In genomic region chr9:130430232-130430631, GRCh38 we compare ENCODE assay signal across 33 cellular contexts.
"Had no signal": no experiment of that assay in that cellular context is flagged by ENCODE, and none has a peak within 500 bp of the region (broad histone marks: within the 10 kb centered on the region; RNA-seq: fewer than 3 reads in every experiment).

No MANE protein-coding gene starts in this region.

- H3K27ac Mint-ChIP-seq: activated B cell treated with CpG ODN at 0.5 μM for 24 hours; activated CD8-positive, alpha-beta T cell treated with anti-CD3 and anti-CD28 coated beads for 36 hours; activated naive CD8-positive, alpha-beta T cell; activated T-helper 17 cell treated with anti-CD3 and anti-CD28 coated beads, Interleukin-2, amount 50 U/mL, for 72 hours; T-helper 1 cell treated with Interleukin-12 subunit alpha and Interleukin-12 subunit beta and Interleukin-4 antibody, amounts not matched to agents 30 μg/mL and 1 μg/mL, for 36 hours; T-helper 2 cell treated with Interferon-gamma antibody and Interleukin-4, amounts not matched to agents 5 μg/mL and 100 μg/mL, for 36 hours had no signal

- H3K4me3 ChIP-seq: colonic mucosa, esophagus squamous epithelium, gastroesophageal sphincter, heart right ventricle had no signal

- FAIRE-seq: astrocyte, endometrium, endothelial cell of umbilical vein had no signal

- H3K4me3 Mint-ChIP-seq: activated B cell treated with CpG ODN at 0.5 μM for 24 hours; activated CD8-positive, alpha-beta T cell treated with anti-CD3 and anti-CD28 coated beads for 36 hours; activated naive CD8-positive, alpha-beta T cell; activated T-cell treated with anti-CD3 and anti-CD28 coated beads, Interleukin-2, amount 50 U/mL, for 4 hours; activated T-helper 17 cell treated with anti-CD3 and anti-CD28 coated beads, Interleukin-2, amount 50 U/mL, for 72 hours; T-helper 1 cell treated with Interleukin-12 subunit alpha and Interleukin-12 subunit beta and Interleukin-4 antibody, amounts not matched to agents 30 μg/mL and 1 μg/mL, for 36 hours; T-helper 2 cell treated with Interferon-gamma antibody and Interleukin-4, amounts not matched to agents 5 μg/mL and 100 μg/mL, for 36 hours had no signal

- H3K4me1 Mint-ChIP-seq: activated B cell treated with CpG ODN at 0.5 μM for 24 hours; activated T-helper 17 cell treated with anti-CD3 and anti-CD28 coated beads, Interleukin-2, amount 50 U/mL, for 72 hours had no signal

- H3K9me3 ChIP-seq: colonic mucosa, gastroesophageal sphincter, heart right ventricle had no signal

- DNase-seq: activated B cell treated with CpG ODN at 0.5 μM for 24 hours; activated CD4-positive, alpha-beta T cell treated with anti-CD3 and anti-CD28 coated beads for 48 hours; activated CD4-positive, alpha-beta T cell treated with anti-CD3 and anti-CD28 coated beads, Interleukin-2, amount 50 U/mL, for 1 hour; activated CD4-positive, alpha-beta T cell treated with anti-CD3 and anti-CD28 coated beads, Interleukin-2, amount 50 U/mL, for 48 hours; activated CD8-positive, alpha-beta memory T cell treated with anti-CD3 and anti-CD28 coated beads for 24 hours; activated CD8-positive, alpha-beta T cell treated with anti-CD3 and anti-CD28 coated beads for 36 hours; activated effector memory CD4-positive, alpha-beta T cell treated with Interleukin-2 at 50 U/mL for 16 hours; activated gamma-delta T cell treated with Interleukin-2 at 50 U/mL for 16 hours; activated naive CD4-positive, alpha-beta T cell treated with anti-CD3 and anti-CD28 coated beads, Interleukin-2, amount 50 U/mL, for 16 hours; activated naive CD4-positive, alpha-beta T cell treated with Interleukin-2 at 50 U/mL for 16 hours; activated T-cell treated with anti-CD3 and anti-CD28 coated beads, Interleukin-2, amount 50 U/mL, for 4 hours; amniotic stem cell; anterior cingulate cortex; brain microvascular endothelial cell; central memory CD4-positive, alpha-beta T cell; cerebellar nuclear complex; colonic mucosa; effector CD8-positive, alpha-beta T cell; esophagus squamous epithelium; foreskin melanocyte; heart right ventricle; T1000; WERI-Rb-1 had no signal

- ATAC-seq: activated CD4-positive, CD25-positive, alpha-beta regulatory T cell treated with anti-CD3 and anti-CD28 coated beads, Interleukin-2, amount 50 U/mL, for 24 hours; activated CD8-positive, alpha-beta T cell treated with anti-CD3 and anti-CD28 coated beads for 36 hours; activated T-cell treated with anti-CD3 and anti-CD28 coated beads, Interleukin-2, amount 50 U/mL, for 4 hours; activated T-helper 17 cell treated with anti-CD3 and anti-CD28 coated beads, Interleukin-2, amount 50 U/mL, for 72 hours; gastroesophageal sphincter; heart right ventricle had no signal

- H3K27ac ChIP-seq: brain microvascular endothelial cell, colonic mucosa, epithelial cell of prostate, esophagus squamous epithelium, gastroesophageal sphincter, heart right ventricle, WERI-Rb-1 had no signal

- H3K27me3 ChIP-seq: brain microvascular endothelial cell, colonic mucosa had no signal

- H3K36me3 ChIP-seq: brain microvascular endothelial cell, colonic mucosa, esophagus squamous epithelium, heart right ventricle, WERI-Rb-1 had no signal

- H3K36me3 Mint-ChIP-seq: activated naive CD8-positive, alpha-beta T cell had no signal
